ENCODE assay signal across 20 cellular contexts in the genomic region with DNA sequence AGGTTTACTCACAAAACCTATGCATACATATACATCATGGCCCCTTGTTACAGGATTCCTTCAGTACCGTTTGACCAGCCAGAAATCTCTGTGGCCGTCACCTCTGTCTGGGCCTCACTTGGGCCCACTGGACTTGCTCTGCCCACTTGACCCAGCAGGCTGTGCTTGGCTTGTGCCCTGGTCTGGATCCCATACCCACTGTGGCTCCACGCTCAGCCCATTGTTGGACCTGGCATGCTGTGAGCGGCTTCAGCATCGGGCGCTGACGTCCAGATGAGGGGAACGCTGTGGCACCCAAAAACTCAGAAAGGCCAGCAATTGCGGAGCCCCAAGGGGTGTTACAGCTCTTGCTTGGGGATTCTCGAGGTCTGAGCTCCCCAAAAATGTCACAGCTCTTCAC.
DNase-seq lines count a peak whose midpoint lies in the region; ATAC-seq, FAIRE-seq and TF ChIP-seq lines count a peak whose summit lies in the region.
"Had no signal": no experiment of that assay in that cellular context is flagged by ENCODE, and none has a peak within 500 bp of the region (broad histone marks: within the 10 kb centered on the region; RNA-seq: fewer than 3 reads in every experiment).

No MANE protein-coding gene starts in this region.

- H3K9me2 ChIP-seq in GM23338 (ENCODE audit: insufficient read depth): no peaks in the 10 kb centered on the region

- H3K4me1 ChIP-seq in GM23338 (ENCODE audit: insufficient read depth) (no peaks in the 10 kb centered on the region), kidney (ENCODE audit: control insufficient read depth in 1 of 2, insufficient read depth in 1 of 2, low read depth in 1 of 2, low read length in 2 of 2) (no peaks in the 10 kb centered on the region), neuronal stem cell (ENCODE audit: control insufficient read depth in 2 of 2, insufficient read depth in 1 of 2, low read depth in 1 of 2, low read length in 2 of 2) (no peaks in the 10 kb centered on the region)
- H3K4me1 ChIP-seq: BLaER1, Caco-2 had no signal

- H4K20me1 ChIP-seq in GM23338 (replicated peaks; ENCODE audit: insufficient read depth): no peaks in the 10 kb centered on the region
- H4K20me1 ChIP-seq: BLaER1 had no signal

- H3K36me3 ChIP-seq in GM23338 (ENCODE audit: insufficient read depth): no peaks in the 10 kb centered on the region
- no peaks in the 10 kb centered on the region for H3K36me3 ChIP-seq in kidney (ENCODE audit: control insufficient read depth in 1 of 2, insufficient read depth in 2 of 2, low read length in 2 of 2)
- H3K36me3 ChIP-seq in neuronal stem cell (replicated peaks in 1 of 2; ENCODE audit: control insufficient read depth in 2 of 2, insufficient read depth in 2 of 2, low read length in 2 of 2): no peaks in the 10 kb centered on the region
- H3K36me3 ChIP-seq: BLaER1 had no signal

- peak overlapping the region; percentile 82 for H4K8ac ChIP-seq in neuronal stem cell (ENCODE audit: low read depth, low read length)

- no peak overlapping the region for H2BK5ac ChIP-seq in neuronal stem cell (ENCODE audit: low read length)

- H3K23ac ChIP-seq in neuronal stem cell (ENCODE audit: low read depth, low read length, poor library complexity): no peak overlapping the region

- H4K91ac ChIP-seq in neuronal stem cell (ENCODE audit: low read depth, low read length, poor library complexity): peak overlapping the region; percentile 85

- H3K36me3 Mint-ChIP-seq in GM23338 (ENCODE audit: low read depth): no peaks in the 10 kb centered on the region
- H3K36me3 Mint-ChIP-seq: CD4-positive, CD25-positive, alpha-beta regulatory T cell; CD8-positive, alpha-beta T cell had no signal

- no peak overlapping the region for H2BK12ac ChIP-seq in neuronal stem cell (ENCODE audit: low read length)

- H3K4me3 ChIP-seq in GM23338 (no peak overlapping the region), kidney (ENCODE audit: low read length in 2 of 2) (no peak overlapping the region), neuronal stem cell (ENCODE audit: low read length in 2 of 2) (no peak overlapping the region)
- H3K4me3 ChIP-seq: BLaER1 had no signal

- H3K4me2 ChIP-seq in GM23338: no peak overlapping the region
- no peak overlapping the region for H3K4me2 ChIP-seq in neuronal stem cell (ENCODE audit: insufficient read depth, low read length, poor library complexity, severe bottlenecking)
- H3K4me2 ChIP-seq: BLaER1 had no signal

- no CpG with 5 or more reads among the region's 10 CpGs for WGBS in neuronal stem cell (ENCODE audit: extremely low coverage in 2 of 2, insufficient read length in 2 of 2, insufficient replicate concordance in 1 of 2), 2 donors

- no peaks in the 10 kb centered on the region for H3K79me1 ChIP-seq in neuronal stem cell (ENCODE audit: low read depth, low read length)

- H3K9me3 Mint-ChIP-seq in GM23338: no peaks in the 10 kb centered on the region; the same call in 2 of the 3 replicates
- H3K9me3 Mint-ChIP-seq: CD8-positive, alpha-beta T cell; H9 had no signal

- H3K18ac ChIP-seq in neuronal stem cell (ENCODE audit: low read length): peak overlapping the region; percentile 91

- ATAC-seq in GM23338: no peak
- no peak for ATAC-seq in activated CD4-positive, CD25-positive, alpha-beta regulatory T cell treated with anti-CD3 and anti-CD28 coated beads, Interleukin-2, amount 50 U/mL, for 24 hours
- ATAC-seq: CD8-positive, alpha-beta T cell; HCT116 had no signal

- TF ChIP-seq CTCF in GM23338 (conservative IDR thresholded peaks at IDR 0.05; ENCODE audit: low read depth in 2 of 2): no peak
- no peak for TF ChIP-seq CTCF in kidney (IDR thresholded peaks at IDR 0.05; ENCODE audit: borderline replicate concordance, extremely low read depth, insufficient read depth)

- no peak overlapping the region for H2AK5ac ChIP-seq in neuronal stem cell (ENCODE audit: low read depth, low read length)

- peaks cover 1% of the 10 kb centered on the region for H3K27me3 Mint-ChIP-seq in GM23338 (ENCODE audit: insufficient read depth, low read depth, poor library complexity)
- H3K27me3 Mint-ChIP-seq: B cell; CD4-positive, CD25-positive, alpha-beta regulatory T cell had no signal

- peak overlapping the region; percentile 81 for H2BK120ac ChIP-seq in neuronal stem cell (ENCODE audit: low read depth, low read length)

- H3K27me3 ChIP-seq in GM23338 (ENCODE audit: insufficient read depth) (no peaks in the 10 kb centered on the region), neuronal stem cell (ENCODE audit: control insufficient read depth in 3 of 3, insufficient read depth in 3 of 3, low read depth in 1 of 3, low read length in 3 of 3) (no peaks in the 10 kb centered on the region)
- H3K27me3 ChIP-seq: BLaER1 had no signal

- H3K79me2 ChIP-seq in GM23338 (replicated peaks; ENCODE audit: insufficient read depth): no peaks in the 10 kb centered on the region

- no peak for FAIRE-seq in kidney (lab: Jason Lieb, UNC)
- FAIRE-seq in GM19239 (lab: Jason Lieb, UNC): no peak
- FAIRE-seq: A204.1, G401.6, GM12892 had no signal

- H3K27ac ChIP-seq in GM23338 (ENCODE audit: low read depth): no peak overlapping the region
- H3K27ac ChIP-seq in kidney (ENCODE audit: low read depth in 2 of 2, low read length in 2 of 2): no peak overlapping the region
- no peak overlapping the region for H3K27ac ChIP-seq in neuronal stem cell (replicated peaks; ENCODE audit: low read length)
- H3K27ac ChIP-seq: 22Rv1, BLaER1, C4-2B had no signal

- H3K9ac ChIP-seq in kidney (ENCODE audit: low read length in 2 of 2): no peak overlapping the region
- no peak overlapping the region for H3K9ac ChIP-seq in neuronal stem cell (ENCODE audit: low read depth, low read length, poor library complexity)
- H3K9ac ChIP-seq: BLaER1 had no signal

- no peaks in the 10 kb centered on the region for H3F3A ChIP-seq in GM23338 (replicated peaks; ENCODE audit: low read depth)

- H3K9me3 ChIP-seq in kidney (ENCODE audit: control insufficient read depth in 1 of 2, low read length in 2 of 2) (no peaks in the 10 kb centered on the region), neuronal stem cell (replicated peaks in 1 of 2; ENCODE audit: control insufficient read depth in 2 of 2, insufficient read depth in 1 of 2, low read depth in 1 of 2, low read length in 2 of 2) (no peaks in the 10 kb centered on the region)
- H3K9me3 ChIP-seq: BLaER1, Caco-2 had no signal

- intact Hi-C loops in kidney (cut with DNase I): no loop called here

- H3K14ac ChIP-seq in neuronal stem cell (ENCODE audit: low read length): no peak overlapping the region

- DNase-seq in GM23338 (ENCODE audit: low spot score) (no peak), kidney (peak; percentile 50), neuronal stem cell (ENCODE audit: low spot score) (no peak), GM19239 (ENCODE audit: insufficient read length, low spot score) (no peak)
- DNase-seq in stimulated activated CD4-positive, alpha-beta T cell treated with anti-CD3 and anti-CD28 coated beads, Interleukin-1b, Interleukin-23, amount 100 ng/mL, for 48 hours: no peak
- DNase-seq: Caco-2; CD4-positive, CD25-positive, alpha-beta regulatory T cell; CD8-positive, alpha-beta T cell; DMS153; DND-41; H9 had no signal

- no peak overlapping the region for H3K4ac ChIP-seq in neuronal stem cell (ENCODE audit: low read length)

- H3K4me1 Mint-ChIP-seq in GM23338: no peaks in the 10 kb centered on the region
- H3K4me1 Mint-ChIP-seq: B cell; CD4-positive, CD25-positive, alpha-beta regulatory T cell; H9 had no signal

- no peak overlapping the region for H3K4me3 Mint-ChIP-seq in GM23338
- H3K4me3 Mint-ChIP-seq: B cell; CD4-positive, CD25-positive, alpha-beta regulatory T cell; CD8-positive, alpha-beta T cell; H9 had no signal

- no peak overlapping the region for H3K27ac Mint-ChIP-seq in GM23338
- H3K27ac Mint-ChIP-seq: B cell; CD4-positive, CD25-positive, alpha-beta regulatory T cell; CD8-positive, alpha-beta T cell had no signal

- H2AFZ ChIP-seq in GM23338 (peak overlapping the region; percentile 67; the same call in 1 of the 2 replicates), neuronal stem cell (ENCODE audit: low read length) (peak overlapping the region; percentile 70)

- no peak overlapping the region for H2BK15ac ChIP-seq in neuronal stem cell (ENCODE audit: low read length)

TF ChIP-seq in GM23338, 12 proteins besides CTCF, POLR2A, EP300 and RAD21 (continues in another document):
- no peak for TF ChIP-seq ZNF114 (CRISPR knock-in tag; IDR thresholded peaks at IDR 0.05)
- no peak for TF ChIP-seq EZH2 (IDR thresholded peaks at IDR 0.05; ENCODE audit: low read depth, unreplicated experiment)
- no peak for TF ChIP-seq ETS1 (IDR thresholded peaks at IDR 0.05)
